In the genomic region with DNA sequence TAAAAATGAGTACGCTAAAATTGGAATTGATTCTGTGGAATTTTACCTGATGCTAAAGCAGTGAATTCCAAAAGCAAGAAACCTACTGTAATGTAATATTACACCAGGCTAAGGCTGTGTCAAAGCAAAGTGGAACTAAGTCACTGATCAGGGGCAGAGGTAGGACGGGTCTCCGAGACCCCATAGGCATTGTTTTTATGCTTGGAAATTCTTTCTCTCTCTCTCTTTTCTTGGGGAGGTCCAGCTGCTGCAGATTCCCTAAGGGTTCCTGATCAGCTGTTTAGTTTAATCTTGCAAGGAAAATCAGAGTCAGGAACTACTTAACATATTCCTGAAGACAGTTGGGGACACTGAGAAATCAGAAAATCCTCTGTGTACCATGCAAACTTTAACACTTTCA, we compare ENCODE assay signal across 1 cellular context.
TF ChIP-seq lines count a peak whose summit lies in the region.

No MANE protein-coding gene starts in this region.

TF ChIP-seq in WTC11, 78 proteins besides CTCF, POLR2A, EP300 and RAD21:
- TF ChIP-seq, protein P1, sequence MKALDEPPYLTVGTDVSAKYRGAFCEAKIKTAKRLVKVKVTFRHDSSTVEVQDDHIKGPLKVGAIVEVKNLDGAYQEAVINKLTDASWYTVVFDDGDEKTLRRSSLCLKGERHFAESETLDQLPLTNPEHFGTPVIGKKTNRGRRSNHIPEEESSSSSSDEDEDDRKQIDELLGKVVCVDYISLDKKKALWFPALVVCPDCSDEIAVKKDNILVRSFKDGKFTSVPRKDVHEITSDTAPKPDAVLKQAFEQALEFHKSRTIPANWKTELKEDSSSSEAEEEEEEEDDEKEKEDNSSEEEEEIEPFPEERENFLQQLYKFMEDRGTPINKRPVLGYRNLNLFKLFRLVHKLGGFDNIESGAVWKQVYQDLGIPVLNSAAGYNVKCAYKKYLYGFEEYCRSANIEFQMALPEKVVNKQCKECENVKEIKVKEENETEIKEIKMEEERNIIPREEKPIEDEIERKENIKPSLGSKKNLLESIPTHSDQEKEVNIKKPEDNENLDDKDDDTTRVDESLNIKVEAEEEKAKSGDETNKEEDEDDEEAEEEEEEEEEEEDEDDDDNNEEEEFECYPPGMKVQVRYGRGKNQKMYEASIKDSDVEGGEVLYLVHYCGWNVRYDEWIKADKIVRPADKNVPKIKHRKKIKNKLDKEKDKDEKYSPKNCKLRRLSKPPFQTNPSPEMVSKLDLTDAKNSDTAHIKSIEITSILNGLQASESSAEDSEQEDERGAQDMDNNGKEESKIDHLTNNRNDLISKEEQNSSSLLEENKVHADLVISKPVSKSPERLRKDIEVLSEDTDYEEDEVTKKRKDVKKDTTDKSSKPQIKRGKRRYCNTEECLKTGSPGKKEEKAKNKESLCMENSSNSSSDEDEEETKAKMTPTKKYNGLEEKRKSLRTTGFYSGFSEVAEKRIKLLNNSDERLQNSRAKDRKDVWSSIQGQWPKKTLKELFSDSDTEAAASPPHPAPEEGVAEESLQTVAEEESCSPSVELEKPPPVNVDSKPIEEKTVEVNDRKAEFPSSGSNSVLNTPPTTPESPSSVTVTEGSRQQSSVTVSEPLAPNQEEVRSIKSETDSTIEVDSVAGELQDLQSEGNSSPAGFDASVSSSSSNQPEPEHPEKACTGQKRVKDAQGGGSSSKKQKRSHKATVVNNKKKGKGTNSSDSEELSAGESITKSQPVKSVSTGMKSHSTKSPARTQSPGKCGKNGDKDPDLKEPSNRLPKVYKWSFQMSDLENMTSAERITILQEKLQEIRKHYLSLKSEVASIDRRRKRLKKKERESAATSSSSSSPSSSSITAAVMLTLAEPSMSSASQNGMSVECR (CRISPR knock-in tag; IDR thresholded peaks at IDR 0.05; ENCODE audit: borderline replicate concordance): no peak
- TF ChIP-seq ZNF263 (CRISPR knock-in tag; IDR thresholded peaks at IDR 0.05; ENCODE audit: low read depth): no peak
- TF ChIP-seq EMX1 (CRISPR knock-in tag; IDR thresholded peaks at IDR 0.05): no peak
- TF ChIP-seq, protein P2, sequence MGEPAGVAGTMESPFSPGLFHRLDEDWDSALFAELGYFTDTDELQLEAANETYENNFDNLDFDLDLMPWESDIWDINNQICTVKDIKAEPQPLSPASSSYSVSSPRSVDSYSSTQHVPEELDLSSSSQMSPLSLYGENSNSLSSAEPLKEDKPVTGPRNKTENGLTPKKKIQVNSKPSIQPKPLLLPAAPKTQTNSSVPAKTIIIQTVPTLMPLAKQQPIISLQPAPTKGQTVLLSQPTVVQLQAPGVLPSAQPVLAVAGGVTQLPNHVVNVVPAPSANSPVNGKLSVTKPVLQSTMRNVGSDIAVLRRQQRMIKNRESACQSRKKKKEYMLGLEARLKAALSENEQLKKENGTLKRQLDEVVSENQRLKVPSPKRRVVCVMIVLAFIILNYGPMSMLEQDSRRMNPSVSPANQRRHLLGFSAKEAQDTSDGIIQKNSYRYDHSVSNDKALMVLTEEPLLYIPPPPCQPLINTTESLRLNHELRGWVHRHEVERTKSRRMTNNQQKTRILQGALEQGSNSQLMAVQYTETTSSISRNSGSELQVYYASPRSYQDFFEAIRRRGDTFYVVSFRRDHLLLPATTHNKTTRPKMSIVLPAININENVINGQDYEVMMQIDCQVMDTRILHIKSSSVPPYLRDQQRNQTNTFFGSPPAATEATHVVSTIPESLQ (CRISPR knock-in tag; IDR thresholded peaks at IDR 0.05): no peak
- TF ChIP-seq ATF1 (CRISPR knock-in tag; IDR thresholded peaks at IDR 0.05): no peak
- TF ChIP-seq, protein P3, sequence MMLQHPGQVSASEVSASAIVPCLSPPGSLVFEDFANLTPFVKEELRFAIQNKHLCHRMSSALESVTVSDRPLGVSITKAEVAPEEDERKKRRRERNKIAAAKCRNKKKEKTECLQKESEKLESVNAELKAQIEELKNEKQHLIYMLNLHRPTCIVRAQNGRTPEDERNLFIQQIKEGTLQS (CRISPR knock-in tag; conservative IDR thresholded peaks at IDR 0.05): no peak
- no peak for TF ChIP-seq MYBL2 (CRISPR knock-in tag; IDR thresholded peaks at IDR 0.05)
- TF ChIP-seq MXD4 (CRISPR knock-in tag; IDR thresholded peaks at IDR 0.05; ENCODE audit: borderline replicate concordance): no peak
